Comparison of ENCODE assay signal across 20 cellular contexts in the genomic region with DNA sequence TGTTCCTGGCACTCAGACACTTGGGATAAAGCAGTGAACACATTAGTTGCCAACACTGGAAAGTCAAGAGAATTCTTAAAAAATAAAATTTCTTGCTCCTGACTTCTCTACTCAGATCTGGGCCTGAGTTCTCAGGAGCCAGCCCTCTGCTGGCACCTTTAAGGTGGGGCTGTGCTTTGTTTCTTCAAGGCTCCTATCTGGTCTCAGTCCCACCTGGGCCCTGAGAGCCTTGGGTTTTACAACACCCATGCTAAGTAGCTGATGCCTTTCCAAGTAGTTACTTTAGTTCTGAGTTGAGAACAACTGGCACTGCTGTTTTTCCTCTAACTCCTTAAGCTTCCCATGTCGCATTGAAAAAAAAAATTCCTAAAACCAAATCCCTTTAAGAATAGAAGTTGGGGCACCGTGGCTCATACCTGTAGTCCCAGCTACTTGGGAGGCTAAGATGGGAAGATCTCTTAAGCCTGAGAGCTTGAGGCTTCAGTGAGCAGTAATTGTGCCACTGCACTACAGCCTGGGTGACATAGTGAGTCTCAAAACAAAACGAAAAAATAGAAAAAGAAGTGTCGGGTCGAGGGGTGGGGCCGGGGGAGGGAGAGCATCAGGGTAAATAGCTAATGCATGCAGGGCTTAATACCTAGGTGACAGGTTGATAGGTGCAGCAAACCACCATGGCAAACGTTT. TPM values are rescaled to one million over a fixed set of nuclear protein-coding genes. Genes with fewer than 3 reads are reported as not detected.
DNase-seq lines count a peak whose midpoint lies in the region; ATAC-seq, FAIRE-seq and TF ChIP-seq lines count a peak whose summit lies in the region.
"Had no signal": no experiment of that assay in that cellular context is flagged by ENCODE, and none has a peak within 500 bp of the region (broad histone marks: within the 10 kb centered on the region; RNA-seq: fewer than 3 reads in every experiment).

No MANE protein-coding gene starts in this region.

- H3K9me3 Mint-ChIP-seq in dendritic cell treated with granulocyte-macrophage colony-stimulating factor and Interleukin-4, amounts not matched to agents 40 ng/mL and 50 ng/mL, for 4 days, result no peaks in the 10 kb centered on the region
- H3K9me3 Mint-ChIP-seq: activated CD8-positive, alpha-beta T cell treated with anti-CD3 and anti-CD28 coated beads for 36 hours; activated naive CD8-positive, alpha-beta T cell treated with anti-CD3 and anti-CD28 coated beads for 36 hours; CD4-positive, CD25-positive, alpha-beta regulatory T cell; T-cell had no signal

- H3K27ac Mint-ChIP-seq in dendritic cell treated with granulocyte-macrophage colony-stimulating factor and Interleukin-4, amounts not matched to agents 40 ng/mL and 50 ng/mL, for 4 days, result peak overlapping the region; percentile 75
- H3K27ac Mint-ChIP-seq: activated CD8-positive, alpha-beta T cell treated with anti-CD3 and anti-CD28 coated beads for 36 hours; activated naive CD8-positive, alpha-beta T cell treated with anti-CD3 and anti-CD28 coated beads for 36 hours; CD4-positive, CD25-positive, alpha-beta regulatory T cell; T-cell had no signal

- DNase-seq in GM19239 (ENCODE audit: insufficient read length, low spot score) (no peak), NB4 (ENCODE audit: low read depth) (peak; percentile 40), thyroid gland (peak; percentile 27 to 39), NCI-H69 (lab: John Stamatoyannopoulos, UW) (no peak), MV-4-11 (lab: John Stamatoyannopoulos, UW) (no peak), D341Med (ENCODE audit: low spot score) (no peak)
- DNase-seq: activated CD4-positive, CD25-positive, alpha-beta regulatory T cell treated with anti-CD3 and anti-CD28 coated beads, Interleukin-2, amount 50 U/mL, for 72 hours; activated CD8-positive, alpha-beta T cell treated with anti-CD3 and anti-CD28 coated beads for 36 hours; activated naive CD8-positive, alpha-beta T cell treated with anti-CD3 and anti-CD28 coated beads for 36 hours; CD4-positive, CD25-positive, alpha-beta regulatory T cell; cerebellar nuclear complex; islet precursor cell; NCI-H1105 treated with DMSO at 0.1 percent for 48 hours; NCI-H2029; SJCRH30; T-cell had no signal

- H3K27ac ChIP-seq in thyroid gland, result peak overlapping the region; percentile 27 to 70 (median 65)
- H3K27ac ChIP-seq: SJCRH30 had no signal

- TF ChIP-seq CTCF in NB4 (IDR thresholded peaks at IDR 0.05; ENCODE audit: low read depth, low read length), result no peak
- TF ChIP-seq CTCF in thyroid gland (IDR thresholded peaks at IDR 0.05), result no peak

- peaks cover 26 to 31% of the 10 kb centered on the region in 2 donors for H3K4me1 ChIP-seq in thyroid gland
- H3K4me1 ChIP-seq: SJCRH30 had no signal

- ATAC-seq in GM19467 (IDR thresholded peaks at IDR 0.05; ENCODE audit: unreplicated experiment), result no peak
- ATAC-seq: activated CD8-positive, alpha-beta T cell treated with anti-CD3 and anti-CD28 coated beads for 36 hours; T-cell had no signal

- H3K36me3 Mint-ChIP-seq in dendritic cell treated with granulocyte-macrophage colony-stimulating factor and Interleukin-4, amounts not matched to agents 40 ng/mL and 50 ng/mL, for 4 days (ENCODE audit: low read depth), result peaks cover 50% of the 10 kb centered on the region
- H3K36me3 Mint-ChIP-seq: activated naive CD8-positive, alpha-beta T cell treated with anti-CD3 and anti-CD28 coated beads for 36 hours had no signal

- H3K36me3 ChIP-seq in thyroid gland, result no peaks in the 10 kb centered on the region
- H3K36me3 ChIP-seq: SJCRH30 had no signal

- H3K27me3 ChIP-seq in thyroid gland, result no peaks in the 10 kb centered on the region
- H3K27me3 ChIP-seq: SJCRH30 had no signal

- FAIRE-seq in GM19239 (lab: Jason Lieb, UNC), result peak; percentile 57
- FAIRE-seq: astrocyte, H1 had no signal

- H3K9me3 ChIP-seq in thyroid gland, result no peaks in the 10 kb centered on the region
- H3K9me3 ChIP-seq: SJCRH30 had no signal

- WGBS in thyroid gland, 2 donors, result 25 to 34% methylated on average over 7 of the region's 7 CpGs

- peak overlapping the region; percentile 27 for H3K4me3 ChIP-seq in NB4 (ENCODE audit: low read depth, low read length)
- no peak overlapping the region for H3K4me3 ChIP-seq in thyroid gland (replicated peaks in 1 of 3)
- H3K4me3 ChIP-seq: SJCRH30 had no signal

- no peaks in the 10 kb centered on the region for H3K27me3 Mint-ChIP-seq in dendritic cell treated with granulocyte-macrophage colony-stimulating factor and Interleukin-4, amounts not matched to agents 40 ng/mL and 50 ng/mL, for 4 days
- H3K27me3 Mint-ChIP-seq: activated CD8-positive, alpha-beta T cell treated with anti-CD3 and anti-CD28 coated beads for 36 hours; activated naive CD8-positive, alpha-beta T cell treated with anti-CD3 and anti-CD28 coated beads for 36 hours; CD4-positive, CD25-positive, alpha-beta regulatory T cell; T-cell had no signal

- intact Hi-C loops in dendritic cell treated with granulocyte-macrophage colony-stimulating factor and Interleukin-4, amounts not matched to agents 40 ng/mL and 50 ng/mL, for 4 days (cut with micrococcal nuclease), result no loop called here
- intact Hi-C loops in thyroid gland (cut with DNase I), result no loop called here

- H3K4me1 Mint-ChIP-seq in dendritic cell treated with granulocyte-macrophage colony-stimulating factor and Interleukin-4, amounts not matched to agents 40 ng/mL and 50 ng/mL, for 4 days (ENCODE audit: low read depth), result peaks cover 46% of the 10 kb centered on the region
- H3K4me1 Mint-ChIP-seq: activated naive CD8-positive, alpha-beta T cell treated with anti-CD3 and anti-CD28 coated beads for 36 hours; CD4-positive, CD25-positive, alpha-beta regulatory T cell had no signal

- H3K4me3 Mint-ChIP-seq in dendritic cell treated with granulocyte-macrophage colony-stimulating factor and Interleukin-4, amounts not matched to agents 40 ng/mL and 50 ng/mL, for 4 days, result peak overlapping the region; percentile 58
- H3K4me3 Mint-ChIP-seq: activated CD8-positive, alpha-beta T cell treated with anti-CD3 and anti-CD28 coated beads for 36 hours; activated naive CD8-positive, alpha-beta T cell treated with anti-CD3 and anti-CD28 coated beads for 36 hours; CD4-positive, CD25-positive, alpha-beta regulatory T cell; T-cell had no signal

- TF ChIP-seq POLR2A in NB4 (IDR thresholded peaks at IDR 0.05; ENCODE audit: extremely low read depth, insufficient read length), result no peak
- no peak for TF ChIP-seq POLR2A in thyroid gland (IDR thresholded peaks at IDR 0.05)

RNA-seq across cellular contexts. Expression of gene CHAD, which starts 16.6 kb away (rescaled TPM):
- under 1 TPM in 1 of 4 donors, not detected in 3; 0.67 TPM for total RNA-seq in thyroid gland
- total RNA-seq: activated CD8-positive, alpha-beta T cell treated with anti-CD3 and anti-CD28 coated beads for 36 hours; activated naive CD8-positive, alpha-beta T cell treated with anti-CD3 and anti-CD28 coated beads for 36 hours; astrocyte; CD4-positive, CD25-positive, alpha-beta regulatory T cell; H1; SJCRH30; T-cell had no signal

RNA-seq across cellular contexts. Expression of gene ACSF2, which starts 26.1 kb away (rescaled TPM):
- 100 to 1,000 TPM in 3 of 4 donors, 10 to 100 TPM in 1; 97.3 to 193 (median 143) TPM for total RNA-seq in thyroid gland

RNA-seq across cellular contexts. Expression of gene RSAD1, which starts 26.6 kb away (rescaled TPM):
- 10 to 100 TPM; 30.2 to 50.1 (median 34.7) TPM for total RNA-seq in thyroid gland

RNA-seq across cellular contexts. Expression of gene LRRC59, which starts 54.8 kb away (rescaled TPM):
- 10 to 100 TPM; 57.4 to 91.0 (median 77.5) TPM for total RNA-seq in thyroid gland

RNA-seq across cellular contexts. Expression of gene MYCBPAP, which starts 56.2 kb away (rescaled TPM):
- 1 to 10 TPM in 3 of 4 donors, under 1 TPM in 1; 0.78 to 3.2 (median 1.6) TPM for total RNA-seq in thyroid gland
- total RNA-seq: SJCRH30 had no signal

Comparison
In these comparisons a context has a peak if more than half of its experiments do, and no peak if none do; other contexts are left out.
1. DNase-seq: peak in NB4 (single experiment) and thyroid gland (2 of 2); none in GM19239 (single experiment), NCI-H69 (single experiment), MV-4-11 (single experiment) and D341Med (single experiment).